In genomic region chr12:6195665-6196535, GRCh38 we compare ENCODE assay signal across 8 cellular contexts. TPM values are rescaled to one million over a fixed set of nuclear protein-coding genes. Genes with fewer than 3 reads are reported as not detected.
A peak's percentile ranks its signal among the peaks of the same experiment; 100 is the strongest.
DNase-seq lines count a peak whose midpoint lies in the region; ATAC-seq, FAIRE-seq and TF ChIP-seq lines count a peak whose summit lies in the region.

No MANE protein-coding gene starts in this region.

- no peak overlapping the region for H3K9ac ChIP-seq in HUES48 (ENCODE audit: low read depth, low read length)

- DNase-seq in G401 (ENCODE audit: low spot score) (peak; percentile 71), RCC 7860 (ENCODE audit: low spot score) (peak; percentile 70), foreskin melanocyte (peak; percentile 76), omental fat pad (ENCODE audit: low spot score) (peak; percentile 94), substantia nigra (lab: John Stamatoyannopoulos, UW) (peak in 46 of 49 donors; percentile 27 to 88 (median 76))
- DNase-seq in activated effector memory CD4-positive, alpha-beta T cell treated with Interleukin-2 at 50 U/mL for 16 hours = peak; percentile 62

- TF ChIP-seq CTCF in omental fat pad (IDR thresholded peaks at IDR 0.05) = peak in 1 of 3 donors; percentile 96

- ATAC-seq in omental fat pad (ENCODE audit: low FRiP score) (peak; percentile 92), HG02678 (IDR thresholded peaks at IDR 0.05; ENCODE audit: unreplicated experiment) (no peak)

- peak overlapping the region; percentile 40 for H3K27ac ChIP-seq in HUES48 (ENCODE audit: low read depth, low read length)
- H3K27ac ChIP-seq in substantia nigra (ENCODE audit: low read depth, low read length, poor library complexity, severe bottlenecking) = peak overlapping the region; percentile 68

- FAIRE-seq in RCC 7860 (lab: Jason Lieb, UNC) = peak; percentile 8

- no peak overlapping the region for H3K4me3 ChIP-seq in HUES48 (ENCODE audit: low read depth, low read length)

- in situ Hi-C loops in G401 (cut with HindIII; ENCODE audit: low sequenced_read_pairs) = no loop called here

- H3K9me3 ChIP-seq in HUES48 (ENCODE audit: control insufficient read depth, insufficient read depth, low read length) = no peaks in the 10 kb centered on the region

- H3K4me1 ChIP-seq in HUES48 (ENCODE audit: control insufficient read depth, insufficient read depth, low read length) = peaks cover 39% of the 10 kb centered on the region

- H3K36me3 ChIP-seq in HUES48 (ENCODE audit: control insufficient read depth, insufficient read depth, low read length) = no peaks in the 10 kb centered on the region

- H3K27me3 ChIP-seq in HUES48 (ENCODE audit: control insufficient read depth, insufficient read depth, low read length) = peaks cover 10% of the 10 kb centered on the region

RNA-seq across cellular contexts. Expression of gene CD9, which starts 4.3 kb away (rescaled TPM):
- 34.3 and 46.6 TPM in 2 replicates for total RNA-seq in G401 (2014; rRNA removed; shearing (Covaris generic))
- total RNA-seq in omental fat pad = 100 to 1,000 TPM in 2 of 4 donors, 10 to 100 TPM in 2; 68.3 to 181 (median 119) TPM
